In genomic region chr18:74806700-74807416, GRCh38 we compare ENCODE assay signal across 2 cellular contexts.
TF ChIP-seq lines count a peak whose summit lies in the region.

No MANE protein-coding gene starts in this region.

TF ChIP-seq in IMR-90, 13 proteins besides CTCF, POLR2A, EP300 and RAD21:
- TF ChIP-seq MXI1 (IDR thresholded peaks at IDR 0.05; ENCODE audit: borderline replicate concordance, low read depth, low read length) (no peak), BHLHE40 (IDR thresholded peaks at IDR 0.05; ENCODE audit: low read depth, low read length) (peak; percentile 62; the same call in 1 of the 2 replicates), FOS (IDR thresholded peaks at IDR 0.05; ENCODE audit: low read depth, low read length) (peak; percentile 94), RCOR1 (IDR thresholded peaks at IDR 0.05; ENCODE audit: insufficient replicate concordance, low read length) (peak; percentile 16), USF2 (IDR thresholded peaks at IDR 0.05; ENCODE audit: low read depth, low read length) (no peak), CEBPB (IDR thresholded peaks at IDR 0.05; ENCODE audit: low read depth, low read length) (peak; percentile 34; the same call in 1 of the 2 replicates), CHD1 (IDR thresholded peaks at IDR 0.05; ENCODE audit: low read depth, low read length) (no peak)

TF ChIP-seq in GM12878, 131 proteins besides CTCF, POLR2A, EP300 and RAD21 (continues in another document):
- no peak for TF ChIP-seq SMARCA5 (IDR thresholded peaks at IDR 0.05)
- no peak for TF ChIP-seq ZNF274 (IDR thresholded peaks at IDR 0.05; ENCODE audit: insufficient read depth, insufficient read length)
- TF ChIP-seq CEBPZ (IDR thresholded peaks at IDR 0.05; ENCODE audit: low read depth, low read length), result no peak
- peak; percentile 57; the same call in 1 of the 2 replicates for TF ChIP-seq MLLT1 (IDR thresholded peaks at IDR 0.05)
- TF ChIP-seq CBX5 (IDR thresholded peaks at IDR 0.05; ENCODE audit: low read depth), result peak; percentile 87
- TF ChIP-seq POLR2AphosphoS5 (IDR thresholded peaks at IDR 0.05; ENCODE audit: low read length), result no peak
- no peak for TF ChIP-seq ZSCAN29 (IDR thresholded peaks at IDR 0.05)
- no peak for TF ChIP-seq RELA (IDR thresholded peaks at IDR 0.05; ENCODE audit: borderline replicate concordance, partially characterized antibody)
- peak; percentile 47; the same call in 1 of the 2 replicates for TF ChIP-seq RELB (IDR thresholded peaks at IDR 0.05; ENCODE audit: low read depth)
- no peak for TF ChIP-seq ZBTB4 (CRISPR knock-in tag; IDR thresholded peaks at IDR 0.05)
- TF ChIP-seq SIN3A (IDR thresholded peaks at IDR 0.05; ENCODE audit: low read depth, low read length), result no peak
- TF ChIP-seq ZNF207 (IDR thresholded peaks at IDR 0.05; ENCODE audit: borderline replicate concordance), result no peak
- TF ChIP-seq MEF2B (IDR thresholded peaks at IDR 0.05; ENCODE audit: partially characterized antibody, poor library complexity, severe bottlenecking), result peak; percentile 83
- TF ChIP-seq CBFB (IDR thresholded peaks at IDR 0.05; ENCODE audit: low read depth), result no peak
- TF ChIP-seq BMI1 (IDR thresholded peaks at IDR 0.05; ENCODE audit: borderline replicate concordance), result no peak
- TF ChIP-seq TCF12 (IDR thresholded peaks at IDR 0.05; ENCODE audit: low read depth, low read length), result peak; percentile 73
- TF ChIP-seq POLR2AphosphoS2 (IDR thresholded peaks at IDR 0.05; ENCODE audit: low read depth, low read length), result no peak
- TF ChIP-seq BCL11A (IDR thresholded peaks at IDR 0.05; ENCODE audit: low read depth, low read length), result peak; percentile 80
- TF ChIP-seq NFXL1 (IDR thresholded peaks at IDR 0.05; ENCODE audit: borderline replicate concordance), result no peak
- no peak for TF ChIP-seq HDAC2 (IDR thresholded peaks at IDR 0.05)
- TF ChIP-seq MYB (IDR thresholded peaks at IDR 0.05; ENCODE audit: borderline replicate concordance, low read depth, low read length), result no peak
- no peak for TF ChIP-seq KAT2A (conservative IDR thresholded peaks at IDR 0.05; ENCODE audit: control insufficient read depth, low read depth, low read length)
- TF ChIP-seq YBX1 (IDR thresholded peaks at IDR 0.05), result no peak
- TF ChIP-seq NRF1 (conservative IDR thresholded peaks at IDR 0.05; ENCODE audit: low read depth, low read length), result no peak
- peak; percentile 69; the same call in 1 of the 2 replicates for TF ChIP-seq FOXM1 (IDR thresholded peaks at IDR 0.05; ENCODE audit: low read depth, low read length)
- no peak for TF ChIP-seq SREBF2 (IDR thresholded peaks at IDR 0.05; ENCODE audit: low read length)
- no peak; a peak in 1 of 4 replicates for TF ChIP-seq ETV6 (conservative IDR thresholded peaks at IDR 0.05 in 1 of 2, IDR thresholded peaks at IDR 0.05 in 1 of 2; ENCODE audit: borderline replicate concordance in 1 of 2, low read depth in 1 of 2)
- TF ChIP-seq NR2C1 (IDR thresholded peaks at IDR 0.05), result no peak
- peak; percentile 98 for TF ChIP-seq IRF4 (IDR thresholded peaks at IDR 0.05; ENCODE audit: low read depth, low read length)
- TF ChIP-seq HDGF (IDR thresholded peaks at IDR 0.05), result 0 out of 2 replicates have a peak, but pooled peaks have one; percentile 44
- TF ChIP-seq IKZF1 (conservative IDR thresholded peaks at IDR 0.05), result peak; percentile 54
- TF ChIP-seq FOS (IDR thresholded peaks at IDR 0.05; ENCODE audit: borderline replicate concordance, extremely low read depth, insufficient read length), result no peak
- TF ChIP-seq ZBED1 (IDR thresholded peaks at IDR 0.05; ENCODE audit: borderline replicate concordance), result no peak
- no peak for TF ChIP-seq NKRF (conservative IDR thresholded peaks at IDR 0.05)
- TF ChIP-seq SUPT20H (IDR thresholded peaks at IDR 0.05; ENCODE audit: borderline replicate concordance, control insufficient read depth, low read depth, low read length), result no peak
- 0 out of 2 replicates have a peak, but pooled peaks have one; percentile 17 for TF ChIP-seq CREB1 (IDR thresholded peaks at IDR 0.05; ENCODE audit: low read depth)
- 0 out of 2 replicates have a peak, but pooled peaks have one; percentile 20 for TF ChIP-seq TCF7 (IDR thresholded peaks at IDR 0.05; ENCODE audit: borderline replicate concordance)
- peak; percentile 94 for TF ChIP-seq MEF2A (IDR thresholded peaks at IDR 0.05; ENCODE audit: insufficient read depth, low read depth, low read length)
- TF ChIP-seq MTA3 (IDR thresholded peaks at IDR 0.05; ENCODE audit: borderline replicate concordance, low read length), result peak; percentile 82; the same call in 1 of the 2 replicates
- no peak for TF ChIP-seq WRNIP1 (IDR thresholded peaks at IDR 0.05; ENCODE audit: borderline replicate concordance, low read depth, low read length)
- peak; percentile 64 for TF ChIP-seq BCL3 (IDR thresholded peaks at IDR 0.05; ENCODE audit: borderline replicate concordance, insufficient read depth, low read depth, low read length, poor library complexity, severe bottlenecking)
- 0 out of 2 replicates have a peak, but pooled peaks have one; percentile 34 for TF ChIP-seq PKNOX1 (IDR thresholded peaks at IDR 0.05)
- no peak for TF ChIP-seq NFYA (IDR thresholded peaks at IDR 0.05; ENCODE audit: borderline replicate concordance, low read depth, low read length)
- TF ChIP-seq NR2F1 (conservative IDR thresholded peaks at IDR 0.05), result no peak
- no peak for TF ChIP-seq ZNF384 (IDR thresholded peaks at IDR 0.05; ENCODE audit: borderline replicate concordance, low read depth, low read length)
- TF ChIP-seq BCLAF1 (IDR thresholded peaks at IDR 0.05), result no peak
